ENCODE assay signal across 12 cellular contexts in genomic region chr11:10805741-10806140, GRCh38. TPM values are rescaled to one million over a fixed set of nuclear protein-coding genes. Genes with fewer than 3 reads are reported as not detected.
DNase-seq lines count a peak whose midpoint lies in the region; ATAC-seq and TF ChIP-seq lines count a peak whose summit lies in the region.
"Had no signal": no experiment of that assay in that cellular context is flagged by ENCODE, and none has a peak within 500 bp of the region (broad histone marks: within the 10 kb centered on the region; RNA-seq: fewer than 3 reads in every experiment).

No MANE protein-coding gene starts in this region.

- H3K27me3 ChIP-seq in BLaER1 (no peaks in the 10 kb centered on the region), KMS-11 (ENCODE audit: insufficient read depth, low read depth) (no peaks in the 10 kb centered on the region), mammary epithelial cell (ENCODE audit: insufficient read depth, low read length) (no peaks in the 10 kb centered on the region)
- H3K27me3 ChIP-seq: colonic mucosa had no signal

- 17% methylated on average over 8 of the region's 8 CpGs for WGBS in mammary epithelial cell (ENCODE audit: low coverage, missing lambda C conversion rate)

- ATAC-seq in natural killer cell treated with Interleukin-12 subunit alpha and Interleukin-12 subunit beta and Interleukin-15 and Interleukin-18, amount 100 ng/mL, for 72 hours, result no peak
- no peak for ATAC-seq in GM18907 (IDR thresholded peaks at IDR 0.05; ENCODE audit: unreplicated experiment)
- ATAC-seq in HG03095 (IDR thresholded peaks at IDR 0.05; ENCODE audit: unreplicated experiment), result no peak

- H3K36me3 Mint-ChIP-seq in natural killer cell treated with Interleukin-12 subunit alpha and Interleukin-12 subunit beta and Interleukin-15 and Interleukin-18, amount 100 ng/mL, for 72 hours, result peaks cover 56% of the 10 kb centered on the region

- no peaks in the 10 kb centered on the region for H3K9me3 Mint-ChIP-seq in natural killer cell treated with Interleukin-12 subunit alpha and Interleukin-12 subunit beta and Interleukin-15 and Interleukin-18, amount 100 ng/mL, for 72 hours

- H3K27me3 Mint-ChIP-seq in natural killer cell treated with Interleukin-12 subunit alpha and Interleukin-12 subunit beta and Interleukin-15 and Interleukin-18, amount 100 ng/mL, for 72 hours, result no peaks in the 10 kb centered on the region

- intact Hi-C loops in mammary epithelial cell (cut with micrococcal nuclease), result no loop called here

- peaks cover 37% of the 10 kb centered on the region for H3K4me1 ChIP-seq in BLaER1
- peaks cover 32% of the 10 kb centered on the region for H3K4me1 ChIP-seq in KMS-11 (ENCODE audit: low read depth, poor library complexity, severe bottlenecking)
- H3K4me1 ChIP-seq in mammary epithelial cell (ENCODE audit: insufficient read depth, low read length), result peaks cover 23% of the 10 kb centered on the region

- DNase-seq in mammary epithelial cell, result no peak
- no peak for DNase-seq in natural killer cell treated with Interleukin-12 subunit alpha and Interleukin-12 subunit beta and Interleukin-15 and Interleukin-18, amount 100 ng/mL, for 72 hours (ENCODE audit: low spot score)
- no peak for DNase-seq in caudate nucleus (lab: John Stamatoyannopoulos, UW)
- no peak for DNase-seq in pons (ENCODE audit: low spot score)
- DNase-seq: activated CD8-positive, alpha-beta memory T cell treated with anti-CD3 and anti-CD28 coated beads for 24 hours; colonic mucosa; DMS79; NCI-H1694 treated with DMSO at 0.1 percent for 48 hours had no signal

- no peak overlapping the region for H2AFZ ChIP-seq in KMS-11 (ENCODE audit: low read depth)
- no peak overlapping the region for H2AFZ ChIP-seq in mammary epithelial cell (ENCODE audit: low read depth, low read length)

- BruUV-seq in mammary epithelial cell (replicated peaks; lab: Mats Ljungman, UMichigan), result no TSS peak

- peak overlapping the region; percentile 92 to 97 for H3K27ac Mint-ChIP-seq in natural killer cell treated with Interleukin-12 subunit alpha and Interleukin-12 subunit beta and Interleukin-15 and Interleukin-18, amount 100 ng/mL, for 72 hours

- H3K4me3 ChIP-seq in BLaER1 (peak overlapping the region; percentile 99; the same call in 1 of the 2 replicates), KMS-11 (IDR thresholded peaks at IDR 0.05; ENCODE audit: insufficient read depth, low read depth, low read length) (no peak overlapping the region), mammary epithelial cell (replicated peaks in 1 of 3; ENCODE audit: insufficient read depth in 1 of 3, low read depth in 2 of 3, low read length in 3 of 3) (peak overlapping the region in 1 of 3 experiments; percentile 86)

- TF ChIP-seq CTCF in KMS-11 (conservative IDR thresholded peaks at IDR 0.05; ENCODE audit: low read depth, low read length) (no peak), mammary epithelial cell (conservative IDR thresholded peaks at IDR 0.05 in 1 of 2, IDR thresholded peaks at IDR 0.05 in 1 of 2; ENCODE audit: extremely low read depth in 1 of 2, insufficient read depth in 1 of 2, low read depth in 1 of 2, low read length in 2 of 2) (no peak)

- dilution Hi-C loops in mammary epithelial cell (cut with HindIII; ENCODE audit: low sequenced_read_pairs), result loop anchor here (5.0 kb wide), 1 partner anchor 92 kb away; no protein-coding TSS in a partner anchor

- H4K20me1 ChIP-seq in BLaER1 (peaks cover 71% of the 10 kb centered on the region), KMS-11 (ENCODE audit: insufficient read depth) (peaks cover 3% of the 10 kb centered on the region; the same call in 1 of the 2 replicates), mammary epithelial cell (ENCODE audit: insufficient read depth, low read length) (no peaks in the 10 kb centered on the region)

- H3K9ac ChIP-seq in BLaER1, result no peak overlapping the region
- no peak overlapping the region; the same call in 1 of the 2 replicates for H3K9ac ChIP-seq in KMS-11
- no peak overlapping the region for H3K9ac ChIP-seq in mammary epithelial cell (ENCODE audit: insufficient read depth, low read length)

- H3K27ac ChIP-seq in BLaER1, result no peak overlapping the region
- no peak overlapping the region for H3K27ac ChIP-seq in KMS-11
- H3K27ac ChIP-seq in mammary epithelial cell (ENCODE audit: insufficient read depth, low read depth, low read length), result no peak overlapping the region
- H3K27ac ChIP-seq in caudate nucleus (ENCODE audit: low read depth, low read length), result no peak overlapping the region

- peak overlapping the region; percentile 89 for H3K4me2 ChIP-seq in BLaER1
- H3K4me2 ChIP-seq in KMS-11, result peak overlapping the region; percentile 81; the same call in 1 of the 2 replicates
- peak overlapping the region; percentile 84 for H3K4me2 ChIP-seq in mammary epithelial cell (ENCODE audit: insufficient read depth, low read depth, low read length)

- H3K4me1 Mint-ChIP-seq in natural killer cell treated with Interleukin-12 subunit alpha and Interleukin-12 subunit beta and Interleukin-15 and Interleukin-18, amount 100 ng/mL, for 72 hours (ENCODE audit: low read depth in 2 of 2), result peaks cover 45 to 55% of the 10 kb centered on the region in 2 donors

- H3K4me3 Mint-ChIP-seq in natural killer cell treated with Interleukin-12 subunit alpha and Interleukin-12 subunit beta and Interleukin-15 and Interleukin-18, amount 100 ng/mL, for 72 hours, result peak overlapping the region; percentile 92

- in situ Hi-C loops in mammary epithelial cell (cut with MboI; ENCODE audit: low sequenced_read_pairs in 2 of 2), result no loop called here

- CTCF ChIA-PET in mammary epithelial cell (lab: Charles Lee; ENCODE audit: low non-redundant PET), result no interaction called here

- peaks cover 50% of the 10 kb centered on the region for H3K79me2 ChIP-seq in KMS-11 (ENCODE audit: insufficient read depth, low read depth)
- peaks cover 77% of the 10 kb centered on the region for H3K79me2 ChIP-seq in mammary epithelial cell (ENCODE audit: insufficient read depth, low read length)

- H3K36me3 ChIP-seq in BLaER1 (peaks cover 64% of the 10 kb centered on the region), KMS-11 (ENCODE audit: insufficient read depth) (peaks cover 57% of the 10 kb centered on the region), mammary epithelial cell (ENCODE audit: insufficient read depth, low read length) (peaks cover 54% of the 10 kb centered on the region)

- no peaks in the 10 kb centered on the region for H3K9me3 ChIP-seq in BLaER1
- no peaks in the 10 kb centered on the region for H3K9me3 ChIP-seq in mammary epithelial cell (replicated peaks; ENCODE audit: insufficient read depth, low read length)
- H3K9me3 ChIP-seq: colonic mucosa had no signal

RNA-seq across cellular contexts. Expression of gene EIF4G2, which starts 3.0 kb away (rescaled TPM):
- total RNA-seq in mammary epithelial cell, result 100 to 1,000 TPM; 737 to 956 TPM
- 444 TPM for polyA plus RNA-seq in mammary epithelial cell
- polyA minus RNA-seq in mammary epithelial cell, result 1,074 TPM
- total RNA-seq in natural killer cell treated with Interleukin-12 subunit alpha and Interleukin-12 subunit beta and Interleukin-15 and Interleukin-18, amount 100 ng/mL, for 72 hours, result 1,000 to 10,000 TPM in 1 of 2 donors, 100 to 1,000 TPM in 1; 997 to 1,080 TPM

RNA-seq across cellular contexts. Expression of gene ZBED5, which starts 52.1 kb away (rescaled TPM):
- 10 to 100 TPM; 27.8 to 29.4 TPM for total RNA-seq in mammary epithelial cell
- 32.5 TPM for polyA plus RNA-seq in mammary epithelial cell
- polyA minus RNA-seq in mammary epithelial cell, result 204 TPM
- 10 to 100 TPM; 34.5 to 37.1 TPM for total RNA-seq in natural killer cell treated with Interleukin-12 subunit alpha and Interleukin-12 subunit beta and Interleukin-15 and Interleukin-18, amount 100 ng/mL, for 72 hours

RNA-seq across cellular contexts. Expression of gene CTR9, which starts 54.7 kb away (rescaled TPM):
- total RNA-seq in mammary epithelial cell, result 10 to 100 TPM; 29.5 to 29.9 TPM
- polyA plus RNA-seq in mammary epithelial cell, result 9.2 TPM
- 39.6 TPM for polyA minus RNA-seq in mammary epithelial cell
- total RNA-seq in natural killer cell treated with Interleukin-12 subunit alpha and Interleukin-12 subunit beta and Interleukin-15 and Interleukin-18, amount 100 ng/mL, for 72 hours, result 10 to 100 TPM; 42.9 to 45.7 TPM
